In genomic region chr20:50034567-50035170, GRCh38 we compare ENCODE assay signal across 13 cellular contexts. TPM values are rescaled to one million over a fixed set of nuclear protein-coding genes. Genes with fewer than 3 reads are reported as not detected.
A peak's percentile ranks its signal among the peaks of the same experiment; 100 is the strongest.
DNase-seq lines count a peak whose midpoint lies in the region; ATAC-seq and TF ChIP-seq lines count a peak whose summit lies in the region.
"Had no signal": no experiment of that assay in that cellular context is flagged by ENCODE, and none has a peak within 500 bp of the region (broad histone marks: within the 10 kb centered on the region; RNA-seq: fewer than 3 reads in every experiment).

No MANE protein-coding gene starts in this region.

- TF ChIP-seq RAD21 in SK-N-SH (IDR thresholded peaks at IDR 0.05; ENCODE audit: low read length) = no peak

- no peaks in the 10 kb centered on the region for H3K9me3 Mint-ChIP-seq in GM23338
- H3K9me3 Mint-ChIP-seq: naive thymus-derived CD8-positive, alpha-beta T cell had no signal

- H3K9me2 ChIP-seq in GM23338 (ENCODE audit: insufficient read depth) (no peaks in the 10 kb centered on the region), SK-N-SH (no peaks in the 10 kb centered on the region)

- peaks cover 11% of the 10 kb centered on the region for H3K27me3 Mint-ChIP-seq in GM23338 (ENCODE audit: insufficient read depth, low read depth, poor library complexity)
- H3K27me3 Mint-ChIP-seq: naive thymus-derived CD8-positive, alpha-beta T cell had no signal

- H3K4me3 ChIP-seq in GM23338 (no peak overlapping the region), SK-N-SH (ENCODE audit: low read depth in 2 of 2, low read length in 1 of 2) (no peak overlapping the region), fibroblast of the aortic adventitia (ENCODE audit: low read depth, low read length) (no peak overlapping the region), skin epidermis (no peak overlapping the region)

- H3K27ac Mint-ChIP-seq in GM23338 = peak overlapping the region; percentile 74; the same call in 1 of the 2 replicates
- H3K27ac Mint-ChIP-seq: naive thymus-derived CD8-positive, alpha-beta T cell had no signal

- POLR2A ChIA-PET in SK-N-SH (lab: Yijun Ruan, JAX) = interaction anchor here (1.0 kb wide), 1 partner anchor 12 kb away, joined by 3 read pairs; no protein-coding TSS in a partner anchor

- ATAC-seq in GM23338 (no peak), HG02840 (IDR thresholded peaks at IDR 0.05; ENCODE audit: low FRiP score, unreplicated experiment) (no peak), HG02885 (IDR thresholded peaks at IDR 0.05; ENCODE audit: poor library complexity, unreplicated experiment) (no peak)
- ATAC-seq: HCT116; naive thymus-derived CD8-positive, alpha-beta T cell had no signal

- H2AFZ ChIP-seq in GM23338 (no peak overlapping the region), SK-N-SH (ENCODE audit: low read depth) (no peak overlapping the region)

- H3K36me3 ChIP-seq in GM23338 (ENCODE audit: insufficient read depth) (no peaks in the 10 kb centered on the region), SK-N-SH (replicated peaks in 1 of 2; ENCODE audit: control insufficient read depth in 1 of 2, insufficient read depth in 2 of 2, low read length in 1 of 2) (no peaks in the 10 kb centered on the region)

- H3K9ac ChIP-seq in SK-N-SH = peak overlapping the region; percentile 80

- no peak for TF ChIP-seq CTCF in GM23338 (conservative IDR thresholded peaks at IDR 0.05; ENCODE audit: low read depth in 2 of 2)
- TF ChIP-seq CTCF in SK-N-SH (IDR thresholded peaks at IDR 0.05) = no peak
- TF ChIP-seq CTCF in fibroblast of the aortic adventitia (IDR thresholded peaks at IDR 0.05; ENCODE audit: insufficient read depth, low read length) = no peak
- no peak for TF ChIP-seq CTCF in GM20000 (IDR thresholded peaks at IDR 0.05; ENCODE audit: extremely low read depth, missing control alignments)

- DNase-seq in GM23338 (ENCODE audit: low spot score) = no peak
- peak; percentile 55 for DNase-seq in SK-N-SH
- DNase-seq in fibroblast of the aortic adventitia (ENCODE audit: low read depth) = peak; percentile 36
- DNase-seq in stimulated activated naive CD4-positive, alpha-beta T cell (lab: John Stamatoyannopoulos, UW) = no peak
- no peak for DNase-seq in GM20000 (ENCODE audit: low spot score)
- DNase-seq: activated CD4-positive, alpha-beta T cell treated with anti-CD3 and anti-CD28 coated beads, Interleukin-2, amount 50 U/mL, for 1 hour; DND-41; naive thymus-derived CD8-positive, alpha-beta T cell; NCI-H2029 had no signal

- WGBS in SK-N-SH (ENCODE audit: low lambda C conversion rate) = 26% methylated on average over 6 of the region's 9 CpGs

- no peaks in the 10 kb centered on the region for H3K79me2 ChIP-seq in GM23338 (replicated peaks; ENCODE audit: insufficient read depth)
- no peaks in the 10 kb centered on the region for H3K79me2 ChIP-seq in SK-N-SH (ENCODE audit: insufficient read depth)

- H3K27me3 ChIP-seq in GM23338 (ENCODE audit: insufficient read depth) (no peaks in the 10 kb centered on the region), SK-N-SH (ENCODE audit: insufficient read depth) (no peaks in the 10 kb centered on the region)

- H3K9me3 ChIP-seq in SK-N-SH = no peaks in the 10 kb centered on the region

- H3K36me3 Mint-ChIP-seq in GM23338 (ENCODE audit: low read depth) = no peaks in the 10 kb centered on the region
- H3K36me3 Mint-ChIP-seq: naive thymus-derived CD8-positive, alpha-beta T cell had no signal

- H3K4me1 ChIP-seq in GM23338 (ENCODE audit: insufficient read depth) (no peaks in the 10 kb centered on the region), SK-N-SH (ENCODE audit: control insufficient read depth in 1 of 2, insufficient read depth in 2 of 2, low read depth in 1 of 2, low read length in 1 of 2) (peaks cover 25 to 27% of the 10 kb centered on the region in 2 experiments; a peak in 3 of 4 replicates)

- H4K20me1 ChIP-seq in GM23338 (replicated peaks; ENCODE audit: insufficient read depth) = no peaks in the 10 kb centered on the region
- no peaks in the 10 kb centered on the region for H4K20me1 ChIP-seq in SK-N-SH (ENCODE audit: insufficient read depth)

- peaks cover 9% of the 10 kb centered on the region for H3K4me1 Mint-ChIP-seq in GM23338

- H3K4me2 ChIP-seq in GM23338 (no peak overlapping the region), SK-N-SH (peak overlapping the region; percentile 64)

- TF ChIP-seq EP300 in SK-N-SH (IDR thresholded peaks at IDR 0.05; ENCODE audit: borderline replicate concordance in 1 of 2, low read depth in 1 of 2, low read length in 1 of 2) = no peak

- CTCF ChIA-PET in SK-N-SH (lab: Yijun Ruan, JAX) = interaction anchor here (4.8 kb wide), 1 partner anchor 54 kb away, joined by 42 read pairs; the partner anchor contains the start of gene SNAI1

- no peak overlapping the region for H3K4me3 Mint-ChIP-seq in GM23338
- H3K4me3 Mint-ChIP-seq: naive thymus-derived CD8-positive, alpha-beta T cell had no signal

- H3K27ac ChIP-seq in GM23338 (ENCODE audit: low read depth) (no peak overlapping the region), SK-N-SH (ENCODE audit: low read depth in 2 of 2, low read length in 1 of 2) (peak overlapping the region; percentile 8 to 97; a peak in 3 of 4 replicates), skin epidermis (peak overlapping the region in 16 of 21 experiments; percentile 8 to 82 (median 55))

- H3F3A ChIP-seq in GM23338 (replicated peaks; ENCODE audit: low read depth) (no peaks in the 10 kb centered on the region), SK-N-SH (replicated peaks; ENCODE audit: insufficient read depth) (peaks cover 26% of the 10 kb centered on the region)

TF ChIP-seq in GM23338, 12 proteins besides CTCF, POLR2A, EP300 and RAD21 (continues in another document):
- TF ChIP-seq POLR2AphosphoS5 (IDR thresholded peaks at IDR 0.05; ENCODE audit: low read depth) (no peak), ETS1 (IDR thresholded peaks at IDR 0.05) (no peak), JUNB (IDR thresholded peaks at IDR 0.05; ENCODE audit: unreplicated experiment) (no peak), ZNF331 (CRISPR knock-in tag; IDR thresholded peaks at IDR 0.05; ENCODE audit: low read depth) (no peak)

TF ChIP-seq in SK-N-SH, 30 proteins besides CTCF, POLR2A, EP300 and RAD21:
- TF ChIP-seq SMC3 (IDR thresholded peaks at IDR 0.05; ENCODE audit: low read depth, low read length) = no peak
- no peak for TF ChIP-seq IRF3 (IDR thresholded peaks at IDR 0.05; ENCODE audit: low read depth, low read length)
- TF ChIP-seq MEF2A (IDR thresholded peaks at IDR 0.05; ENCODE audit: borderline replicate concordance, low read depth) = no peak
- TF ChIP-seq TCF12 (IDR thresholded peaks at IDR 0.05) = peak; percentile 36; the same call in 1 of the 2 replicates
- TF ChIP-seq EZH2phosphoT487 (IDR thresholded peaks at IDR 0.05; ENCODE audit: borderline replicate concordance, low read depth) = no peak
- TF ChIP-seq NFIC (IDR thresholded peaks at IDR 0.05; ENCODE audit: borderline replicate concordance) = no peak; the same call in none of the 2 replicates
- no peak for TF ChIP-seq NRF1 (IDR thresholded peaks at IDR 0.05; ENCODE audit: low read depth, low read length)
- peak; percentile 50 for TF ChIP-seq PBX3 (IDR thresholded peaks at IDR 0.05)
- TF ChIP-seq TEAD4 (IDR thresholded peaks at IDR 0.05; ENCODE audit: borderline replicate concordance, insufficient read depth) = no peak
- peak; percentile 69; the same call in 1 of the 2 replicates for TF ChIP-seq FOSL2 (IDR thresholded peaks at IDR 0.05; ENCODE audit: borderline replicate concordance, low read depth)
- TF ChIP-seq TAF1 (IDR thresholded peaks at IDR 0.05; ENCODE audit: borderline replicate concordance, low read depth, low read length) = no peak
- no peak for TF ChIP-seq USF2 (IDR thresholded peaks at IDR 0.05; ENCODE audit: borderline replicate concordance, low read depth, low read length)
- TF ChIP-seq POLR2AphosphoS5 (IDR thresholded peaks at IDR 0.05; ENCODE audit: low read depth, low read length) = no peak
- TF ChIP-seq CHD2 (IDR thresholded peaks at IDR 0.05; ENCODE audit: low read length, partially characterized antibody) = no peak
- no peak for TF ChIP-seq SIN3A (IDR thresholded peaks at IDR 0.05; ENCODE audit: borderline replicate concordance, low read depth, low read length)
- no peak for TF ChIP-seq RXRA (IDR thresholded peaks at IDR 0.05; ENCODE audit: borderline replicate concordance, low read depth)

RNA-seq across cellular contexts. Expression of gene SNAI1, which starts 51.9 kb away (rescaled TPM):
- 2.9 and 4.2 TPM in 2 replicates for total RNA-seq in GM23338 (2014; rRNA removed; shearing (Covaris generic))
- polyA plus RNA-seq in GM23338 (2016; fragmentation: Nextera tagmentation; extraction: Ambion mirVana) (7.9 and 8.4 TPM in 2 replicates), SK-N-SH (2012; rRNA removed) (3.7 and 6.2 TPM in 2 replicates)
- polyA plus RNA-seq in SK-N-SH (2012; cell fraction: cytosol; rRNA removed) = 2.2 and 3.9 TPM in 2 replicates
- polyA plus RNA-seq in SK-N-SH (2012; cell fraction: nucleus; rRNA removed) = 5.6 and 5.7 TPM in 2 replicates
- 1.1 and 2.7 TPM in 2 replicates for total RNA-seq in fibroblast of the aortic adventitia (ENCODE audit: low replicate concordance)

Comparison
In these comparisons a context has a peak if more than half of its experiments do, and no peak if none do; other contexts are left out.
1. DNase-seq: peak in SK-N-SH (single experiment) and fibroblast of the aortic adventitia (single experiment); none in GM23338 (single experiment), stimulated activated naive CD4-positive, alpha-beta T cell (0 of 6) and GM20000 (single experiment).